9 cellular contexts compared by ENCODE assay signal in the genomic region with DNA sequence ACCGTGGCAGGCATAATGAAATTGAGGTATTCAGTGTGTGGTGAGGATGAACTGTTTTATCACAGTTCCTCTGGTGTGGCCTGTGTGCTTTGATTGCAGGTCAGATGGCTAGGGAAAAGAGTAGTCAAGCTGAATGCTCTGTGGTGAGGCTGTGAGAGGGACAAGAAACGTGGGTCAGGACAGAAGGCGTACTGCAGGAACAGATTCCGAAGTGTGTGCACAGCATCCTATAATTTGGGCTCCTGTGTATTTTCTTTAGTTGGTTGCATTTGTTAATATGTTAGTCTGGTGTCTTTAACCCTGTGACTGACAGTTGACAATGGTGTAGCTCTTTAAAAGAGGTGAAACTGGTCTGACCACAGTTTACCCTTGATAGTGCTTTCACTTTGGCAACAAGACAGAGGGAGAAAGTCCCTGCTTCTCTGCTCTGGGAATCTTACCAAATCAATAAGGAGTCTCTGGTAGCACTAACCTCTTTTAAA.
A peak's percentile ranks its signal among the peaks of the same experiment; 100 is the strongest.
DNase-seq lines count a peak whose midpoint lies in the region; ATAC-seq lines count a peak whose summit lies in the region.
"Had no signal": no experiment of that assay in that cellular context is flagged by ENCODE, and none has a peak within 500 bp of the region (broad histone marks: within the 10 kb centered on the region; RNA-seq: fewer than 3 reads in every experiment).

No MANE protein-coding gene starts in this region.

- H3K4me1 Mint-ChIP-seq in natural killer cell treated with Interleukin-12 subunit alpha and Interleukin-12 subunit beta and Interleukin-15 and Interleukin-18, amount 100 ng/mL, for 72 hours (ENCODE audit: low read depth in 2 of 2): peaks cover 22 to 26% of the 10 kb centered on the region in 2 donors

- H3K4me3 Mint-ChIP-seq in natural killer cell treated with Interleukin-12 subunit alpha and Interleukin-12 subunit beta and Interleukin-15 and Interleukin-18, amount 100 ng/mL, for 72 hours: no peak overlapping the region

- no peak overlapping the region for H3K27ac Mint-ChIP-seq in natural killer cell treated with Interleukin-12 subunit alpha and Interleukin-12 subunit beta and Interleukin-15 and Interleukin-18, amount 100 ng/mL, for 72 hours

- peak; percentile 94 for ATAC-seq in GM18907 (IDR thresholded peaks at IDR 0.05; ENCODE audit: unreplicated experiment)
- ATAC-seq in GM21723 (IDR thresholded peaks at IDR 0.05; ENCODE audit: unreplicated experiment): peak; percentile 86
- peak; percentile 88 for ATAC-seq in HG03378 (IDR thresholded peaks at IDR 0.05; ENCODE audit: unreplicated experiment)
- peak; percentile 43 to 65 for ATAC-seq in natural killer cell treated with Interleukin-12 subunit alpha and Interleukin-12 subunit beta and Interleukin-15 and Interleukin-18, amount 100 ng/mL, for 72 hours
- no peak for ATAC-seq in left ventricle myocardium superior

- intact Hi-C loops in left ventricle myocardium superior (cut with micrococcal nuclease): no loop called here

- H3K36me3 Mint-ChIP-seq in natural killer cell treated with Interleukin-12 subunit alpha and Interleukin-12 subunit beta and Interleukin-15 and Interleukin-18, amount 100 ng/mL, for 72 hours: no peaks in the 10 kb centered on the region

- peaks cover 0 to 5% of the 10 kb centered on the region in 2 donors for H3K27me3 Mint-ChIP-seq in natural killer cell treated with Interleukin-12 subunit alpha and Interleukin-12 subunit beta and Interleukin-15 and Interleukin-18, amount 100 ng/mL, for 72 hours

- no peaks in the 10 kb centered on the region for H3K9me3 Mint-ChIP-seq in natural killer cell treated with Interleukin-12 subunit alpha and Interleukin-12 subunit beta and Interleukin-15 and Interleukin-18, amount 100 ng/mL, for 72 hours

- no peak for DNase-seq in natural killer cell treated with Interleukin-12 subunit alpha and Interleukin-12 subunit beta and Interleukin-15 and Interleukin-18, amount 100 ng/mL, for 72 hours (ENCODE audit: low spot score)
- DNase-seq in putamen (ENCODE audit: low spot score) (no peak), occipital lobe (lab: John Stamatoyannopoulos, UW) (no peak), left ventricle myocardium superior (no peak)
- DNase-seq: activated effector memory CD4-positive, alpha-beta T cell treated with Interleukin-2 at 50 U/mL for 16 hours; EL had no signal
